Comparison of ENCODE assay signal across 32 cellular contexts in the genomic region with DNA sequence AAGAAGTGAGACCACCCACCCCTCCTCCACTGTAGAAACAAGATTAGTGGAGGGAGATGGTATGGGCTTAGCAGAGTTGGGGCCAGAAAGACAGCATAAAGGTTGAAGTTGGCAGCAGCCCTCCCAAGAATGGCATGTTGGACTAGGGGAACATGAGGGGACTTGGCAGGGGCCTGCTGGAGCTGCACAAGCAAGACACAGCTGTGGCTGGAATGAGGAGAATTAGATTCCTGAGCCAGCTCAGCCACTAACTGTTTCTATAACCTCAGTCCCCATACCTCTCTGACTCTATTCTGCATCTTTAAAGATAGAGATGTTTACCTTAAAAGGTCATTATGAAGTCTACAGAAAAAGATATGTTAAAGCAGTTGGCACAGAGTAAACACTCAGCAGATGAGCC. TPM values are rescaled to one million over a fixed set of nuclear protein-coding genes. Genes with fewer than 3 reads are reported as not detected.
DNase-seq lines count a peak whose midpoint lies in the region; ATAC-seq and TF ChIP-seq lines count a peak whose summit lies in the region.
"Had no signal": no experiment of that assay in that cellular context is flagged by ENCODE, and none has a peak within 500 bp of the region (broad histone marks: within the 10 kb centered on the region; RNA-seq: fewer than 3 reads in every experiment).

No MANE protein-coding gene starts in this region.

- TF ChIP-seq CTCF in left ventricle myocardium inferior (IDR thresholded peaks at IDR 0.05; ENCODE audit: borderline replicate concordance) (no peak), foreskin keratinocyte (conservative IDR thresholded peaks at IDR 0.05) (no peak), WERI-Rb-1 (IDR thresholded peaks at IDR 0.05; ENCODE audit: low read depth, low read length) (no peak)

- peaks cover 33% of the 10 kb centered on the region for H3K27me3 Mint-ChIP-seq in activated CD8-positive, alpha-beta memory T cell treated with anti-CD3 and anti-CD28 coated beads, Interleukin-2, amount 10 ng/mL, durations not matched to agents 7 days and 5 days

- no peak overlapping the region for H3K4me3 Mint-ChIP-seq in activated CD8-positive, alpha-beta memory T cell treated with anti-CD3 and anti-CD28 coated beads, Interleukin-2, amount 10 ng/mL, durations not matched to agents 7 days and 5 days
- H3K4me3 Mint-ChIP-seq: activated T-cell treated with anti-CD3 and anti-CD28 coated beads, Interleukin-2, amount 50 U/mL, for 72 hours; natural killer cell had no signal

- H3K9me3 ChIP-seq in left ventricle myocardium inferior (replicated peaks), result no peaks in the 10 kb centered on the region
- no peaks in the 10 kb centered on the region for H3K9me3 ChIP-seq in WERI-Rb-1 (ENCODE audit: severe bottlenecking)
- H3K9me3 ChIP-seq: adrenal gland; BLaER1 treated with 17β-estradiol and CSF1 and Interleukin-3, amounts not matched to agents 10 nM and 100 nM; breast epithelium; gastroesophageal sphincter; HAP-1; left lung; MG63; tibial nerve had no signal

- H3K27ac Mint-ChIP-seq in activated CD8-positive, alpha-beta memory T cell treated with anti-CD3 and anti-CD28 coated beads, Interleukin-2, amount 10 ng/mL, durations not matched to agents 7 days and 5 days, result no peak overlapping the region
- H3K27ac Mint-ChIP-seq: activated T-cell treated with anti-CD3 and anti-CD28 coated beads, Interleukin-2, amount 50 U/mL, for 72 hours; natural killer cell had no signal

- H3K9me3 Mint-ChIP-seq in activated CD8-positive, alpha-beta memory T cell treated with anti-CD3 and anti-CD28 coated beads, Interleukin-2, amount 10 ng/mL, durations not matched to agents 7 days and 5 days (ENCODE audit: low read depth), result no peaks in the 10 kb centered on the region
- H3K9me3 Mint-ChIP-seq: activated T-cell treated with anti-CD3 and anti-CD28 coated beads, Interleukin-2, amount 50 U/mL, for 72 hours; natural killer cell had no signal

- no peak overlapping the region for H3K4me3 ChIP-seq in left ventricle myocardium inferior
- no peak overlapping the region for H3K4me3 ChIP-seq in WERI-Rb-1 (ENCODE audit: low read depth, low read length)
- H3K4me3 ChIP-seq: adrenal gland; BLaER1 treated with 17β-estradiol and CSF1 and Interleukin-3, amounts not matched to agents 10 nM and 100 nM; breast epithelium; coronary artery; gastroesophageal sphincter; HAP-1; left lung; MG63; smooth muscle cell; tibial nerve had no signal

- peaks cover 25% of the 10 kb centered on the region for H3K4me1 ChIP-seq in left ventricle myocardium inferior
- peaks cover 35% of the 10 kb centered on the region for H3K4me1 ChIP-seq in foreskin keratinocyte
- H3K4me1 ChIP-seq: BLaER1 treated with 17β-estradiol and CSF1 and Interleukin-3, amounts not matched to agents 10 nM and 100 nM; breast epithelium; left lung; tibial nerve had no signal

- no peaks in the 10 kb centered on the region for H3K27me3 ChIP-seq in left ventricle myocardium inferior (ENCODE audit: low read depth)
- H3K27me3 ChIP-seq in foreskin keratinocyte, result no peaks in the 10 kb centered on the region
- H3K27me3 ChIP-seq in WERI-Rb-1 (ENCODE audit: insufficient read depth, low read depth, severe bottlenecking), result no peaks in the 10 kb centered on the region
- H3K27me3 ChIP-seq: adrenal gland; BLaER1 treated with 17β-estradiol and CSF1 and Interleukin-3, amounts not matched to agents 10 nM and 100 nM; breast epithelium; gastroesophageal sphincter; MG63; tibial nerve had no signal

- DNase-seq in left ventricle myocardium superior (no peak), left ventricle myocardium inferior (no peak), foreskin keratinocyte (peak; percentile 40 to 68), iPS-NIHi11 (ENCODE audit: low spot score) (no peak), WERI-Rb-1 (no peak)
- no peak for DNase-seq in activated CD8-positive, alpha-beta memory T cell treated with anti-CD3 and anti-CD28 coated beads, Interleukin-2, amount 10 ng/mL, durations not matched to agents 7 days and 5 days
- DNase-seq: activated CD4-positive, alpha-beta T cell treated with anti-CD3 and anti-CD28 coated beads for 4 hours; activated naive CD4-positive, alpha-beta T cell treated with Interleukin-2 at 50 U/mL for 16 hours; activated T-cell treated with anti-CD3 and anti-CD28 coated beads, Interleukin-2, amount 50 U/mL, for 72 hours; GF-D8; hypothalamus; KBM-7; left lung; MG63; midbrain; natural killer cell; NCI-H1436; NCI-H345; NCI-H748 treated with DMSO at 0.1 percent for 48 hours; stimulated activated CD4-positive, alpha-beta T cell treated with anti-CD3 and anti-CD28 coated beads, Interleukin-1b, Interleukin-23, amount 100 ng/mL, for 48 hours; T-helper 2 cell had no signal

- intact Hi-C loops in left ventricle myocardium superior (cut with micrococcal nuclease), result no loop called here
- intact Hi-C loops in left ventricle myocardium inferior (cut with micrococcal nuclease), result no loop called here

- peak; percentile 52 for ATAC-seq in left ventricle myocardium superior
- ATAC-seq in SK-N-SH treated with all-trans-retinoic acid at 6 μM for 48 hours, result peak; percentile 75
- ATAC-seq in foreskin keratinocyte, result no peak
- ATAC-seq in activated CD8-positive, alpha-beta memory T cell treated with anti-CD3 and anti-CD28 coated beads, Interleukin-2, amount 10 ng/mL, durations not matched to agents 7 days and 5 days, result no peak
- no peak for ATAC-seq in HG02938 (IDR thresholded peaks at IDR 0.05; ENCODE audit: unreplicated experiment)
- ATAC-seq: activated T-cell treated with anti-CD3 and anti-CD28 coated beads, Interleukin-2, amount 50 U/mL, for 72 hours; gastroesophageal sphincter; left lung; natural killer cell had no signal

- H3K27ac ChIP-seq in left ventricle myocardium inferior (replicated peaks) (no peak overlapping the region), foreskin keratinocyte (no peak overlapping the region), WERI-Rb-1 (no peak overlapping the region)
- H3K27ac ChIP-seq: adrenal gland; BLaER1 treated with 17β-estradiol and CSF1 and Interleukin-3, amounts not matched to agents 10 nM and 100 nM; breast epithelium; left lung; RWPE1; tibial nerve had no signal

- peaks cover 26% of the 10 kb centered on the region for H3K4me1 Mint-ChIP-seq in activated CD8-positive, alpha-beta memory T cell treated with anti-CD3 and anti-CD28 coated beads, Interleukin-2, amount 10 ng/mL, durations not matched to agents 7 days and 5 days
- H3K4me1 Mint-ChIP-seq: natural killer cell had no signal

- H3K36me3 Mint-ChIP-seq in activated CD8-positive, alpha-beta memory T cell treated with anti-CD3 and anti-CD28 coated beads, Interleukin-2, amount 10 ng/mL, durations not matched to agents 7 days and 5 days, result no peaks in the 10 kb centered on the region
- H3K36me3 Mint-ChIP-seq: natural killer cell had no signal

- CTCF ChIA-PET in activated CD8-positive, alpha-beta memory T cell treated with anti-CD3 and anti-CD28 coated beads, Interleukin-2, amount 10 ng/mL, durations not matched to agents 7 days and 5 days (lab: Charles Lee), result no interaction called here

- H3K36me3 ChIP-seq in left ventricle myocardium inferior, result no peaks in the 10 kb centered on the region
- H3K36me3 ChIP-seq in WERI-Rb-1, result no peaks in the 10 kb centered on the region
- H3K36me3 ChIP-seq: adrenal gland; BLaER1 treated with 17β-estradiol and CSF1 and Interleukin-3, amounts not matched to agents 10 nM and 100 nM; breast epithelium; gastroesophageal sphincter; HAP-1; left lung; MG63; tibial nerve had no signal

TF ChIP-seq in SK-N-SH treated with all-trans-retinoic acid at 6 μM for 48 hours, 23 proteins besides CTCF, POLR2A, EP300 and RAD21:
- TF ChIP-seq, protein P1, sequence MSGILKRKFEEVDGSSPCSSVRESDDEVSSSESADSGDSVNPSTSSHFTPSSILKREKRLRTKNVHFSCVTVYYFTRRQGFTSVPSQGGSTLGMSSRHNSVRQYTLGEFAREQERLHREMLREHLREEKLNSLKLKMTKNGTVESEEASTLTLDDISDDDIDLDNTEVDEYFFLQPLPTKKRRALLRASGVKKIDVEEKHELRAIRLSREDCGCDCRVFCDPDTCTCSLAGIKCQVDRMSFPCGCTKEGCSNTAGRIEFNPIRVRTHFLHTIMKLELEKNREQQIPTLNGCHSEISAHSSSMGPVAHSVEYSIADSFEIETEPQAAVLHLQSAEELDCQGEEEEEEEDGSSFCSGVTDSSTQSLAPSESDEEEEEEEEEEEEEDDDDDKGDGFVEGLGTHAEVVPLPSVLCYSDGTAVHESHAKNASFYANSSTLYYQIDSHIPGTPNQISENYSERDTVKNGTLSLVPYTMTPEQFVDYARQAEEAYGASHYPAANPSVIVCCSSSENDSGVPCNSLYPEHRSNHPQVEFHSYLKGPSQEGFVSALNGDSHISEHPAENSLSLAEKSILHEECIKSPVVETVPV (CRISPR knock-in tag; IDR thresholded peaks at IDR 0.05), result no peak
- no peak for TF ChIP-seq ZNF8 (CRISPR knock-in tag; IDR thresholded peaks at IDR 0.05)
- TF ChIP-seq, protein P2, sequence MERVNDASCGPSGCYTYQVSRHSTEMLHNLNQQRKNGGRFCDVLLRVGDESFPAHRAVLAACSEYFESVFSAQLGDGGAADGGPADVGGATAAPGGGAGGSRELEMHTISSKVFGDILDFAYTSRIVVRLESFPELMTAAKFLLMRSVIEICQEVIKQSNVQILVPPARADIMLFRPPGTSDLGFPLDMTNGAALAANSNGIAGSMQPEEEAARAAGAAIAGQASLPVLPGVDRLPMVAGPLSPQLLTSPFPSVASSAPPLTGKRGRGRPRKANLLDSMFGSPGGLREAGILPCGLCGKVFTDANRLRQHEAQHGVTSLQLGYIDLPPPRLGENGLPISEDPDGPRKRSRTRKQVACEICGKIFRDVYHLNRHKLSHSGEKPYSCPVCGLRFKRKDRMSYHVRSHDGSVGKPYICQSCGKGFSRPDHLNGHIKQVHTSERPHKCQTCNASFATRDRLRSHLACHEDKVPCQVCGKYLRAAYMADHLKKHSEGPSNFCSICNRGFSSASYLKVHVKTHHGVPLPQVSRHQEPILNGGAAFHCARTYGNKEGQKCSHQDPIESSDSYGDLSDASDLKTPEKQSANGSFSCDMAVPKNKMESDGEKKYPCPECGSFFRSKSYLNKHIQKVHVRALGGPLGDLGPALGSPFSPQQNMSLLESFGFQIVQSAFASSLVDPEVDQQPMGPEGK (CRISPR knock-in tag; IDR thresholded peaks at IDR 0.05; ENCODE audit: borderline replicate concordance), result no peak
- TF ChIP-seq ISL1 (CRISPR knock-in tag; IDR thresholded peaks at IDR 0.05), result no peak
- no peak for TF ChIP-seq OSR1 (CRISPR knock-in tag; IDR thresholded peaks at IDR 0.05)
- TF ChIP-seq ZNF70 (CRISPR knock-in tag; IDR thresholded peaks at IDR 0.05), result no peak
- TF ChIP-seq ARNTL (CRISPR knock-in tag; IDR thresholded peaks at IDR 0.05; ENCODE audit: borderline replicate concordance, low read depth), result no peak
- no peak for TF ChIP-seq ZFP3 (CRISPR knock-in tag; IDR thresholded peaks at IDR 0.05)

RNA-seq across cellular contexts. Expression of a gene that starts 13.2 kb away (rescaled TPM):
- 5.4 TPM for total RNA-seq in left ventricle myocardium superior
- 5.7 TPM for total RNA-seq in left ventricle myocardium inferior
- total RNA-seq in foreskin keratinocyte, result 1.5 and 2.8 TPM in 2 replicates
- polyA plus RNA-seq in foreskin keratinocyte, result 1.3 and 2.6 TPM in 2 replicates
- total RNA-seq in activated CD8-positive, alpha-beta memory T cell treated with anti-CD3 and anti-CD28 coated beads, Interleukin-2, amount 10 ng/mL, durations not matched to agents 7 days and 5 days, result under 1 TPM; 0.30 to 0.70 TPM
- total RNA-seq: natural killer cell had no signal

Comparison
In these comparisons a context has a peak if more than half of its experiments do, and no peak if none do; other contexts are left out.
1. ATAC-seq: peak in left ventricle myocardium superior (single experiment) and SK-N-SH treated with all-trans-retinoic acid at 6 μM for 48 hours (single experiment); none in foreskin keratinocyte (single experiment), activated CD8-positive, alpha-beta memory T cell treated with anti-CD3 and anti-CD28 coated beads, Interleukin-2, amount 10 ng/mL, durations not matched to agents 7 days and 5 days (single experiment) and HG02938 (single experiment).
2. DNase-seq: peak in foreskin keratinocyte (2 of 2); none in left ventricle myocardium superior (single experiment), left ventricle myocardium inferior (single experiment), activated CD8-positive, alpha-beta memory T cell treated with anti-CD3 and anti-CD28 coated beads, Interleukin-2, amount 10 ng/mL, durations not matched to agents 7 days and 5 days (single experiment), iPS-NIHi11 (single experiment) and WERI-Rb-1 (single experiment).